In genomic region chr20:14688045-14688444, GRCh38 we compare ENCODE assay signal across 28 cellular contexts.
"Had no signal": no experiment of that assay in that cellular context is flagged by ENCODE, and none has a peak within 500 bp of the region (broad histone marks: within the 10 kb centered on the region; RNA-seq: fewer than 3 reads in every experiment).

No MANE protein-coding gene starts in this region.

- H3K36me3 ChIP-seq: left ventricle myocardium inferior, ovary, prostate gland, sigmoid colon, spleen, suprapubic skin, thoracic aorta, tibial artery, upper lobe of left lung, vagina had no signal

- H3K27me3 ChIP-seq: ovary, sigmoid colon, spleen, suprapubic skin, tibial artery, upper lobe of left lung, vagina had no signal

- DNase-seq: hypothalamus; immature natural killer cell; kidney; left ventricle myocardium inferior; mesendoderm; midbrain; mucosa of descending colon; naive thymus-derived CD4-positive, alpha-beta T cell; ovary; posterior cingulate gyrus; retina; right cardiac atrium; sigmoid colon; small intestine; spleen; stimulated activated CD4-positive, alpha-beta T cell treated with anti-CD3 and anti-CD28 coated beads, Interleukin-4, amount 100 ng/mL, for 24 hours; stimulated activated naive CD4-positive, alpha-beta T cell; tibial artery; upper lobe of left lung had no signal

- ATAC-seq: mucosa of descending colon; naive thymus-derived CD4-positive, alpha-beta T cell; natural killer cell treated with Interleukin-12 subunit alpha and Interleukin-12 subunit beta and Interleukin-15 and Interleukin-18, amount 100 ng/mL, for 72 hours; right cardiac atrium; stimulated activated effector memory CD8-positive, alpha-beta T cell treated with anti-CD3 and anti-CD28 coated beads, Interleukin-12 subunit alpha, Interleukin-12 subunit beta, amount 100 ng/mL, for 72 hours had no signal

- H3K36me3 Mint-ChIP-seq: immature natural killer cell; naive thymus-derived CD4-positive, alpha-beta T cell; stimulated activated effector memory CD8-positive, alpha-beta T cell treated with anti-CD3 and anti-CD28 coated beads, Interleukin-12 subunit alpha, Interleukin-12 subunit beta, amount 100 ng/mL, for 72 hours had no signal

- H3K4me3 Mint-ChIP-seq: immature natural killer cell; naive thymus-derived CD4-positive, alpha-beta T cell; natural killer cell treated with Interleukin-12 subunit alpha and Interleukin-12 subunit beta and Interleukin-15 and Interleukin-18, amount 100 ng/mL, for 72 hours; stimulated activated effector memory CD8-positive, alpha-beta T cell treated with anti-CD3 and anti-CD28 coated beads, Interleukin-12 subunit alpha, Interleukin-12 subunit beta, amount 100 ng/mL, for 72 hours; stimulated activated naive CD8-positive, alpha-beta T cell treated with anti-CD3 and anti-CD28 coated beads, Interleukin-15, Interleukin-2, amounts not matched to agents 100 ng/mL and 50 ng/mL, for 24 hours had no signal

- FAIRE-seq: islet of Langerhans, kidney, small intestine had no signal

- H3K4me1 Mint-ChIP-seq: immature natural killer cell; naive thymus-derived CD4-positive, alpha-beta T cell; stimulated activated effector memory CD8-positive, alpha-beta T cell treated with anti-CD3 and anti-CD28 coated beads, Interleukin-12 subunit alpha, Interleukin-12 subunit beta, amount 100 ng/mL, for 72 hours had no signal

- H3K9me3 ChIP-seq: left ventricle myocardium inferior, mucosa of descending colon, ovary, prostate gland, sigmoid colon, spleen, suprapubic skin, thoracic aorta, tibial artery, upper lobe of left lung, vagina had no signal

- H3K27ac Mint-ChIP-seq: immature natural killer cell; naive thymus-derived CD4-positive, alpha-beta T cell; natural killer cell treated with Interleukin-12 subunit alpha and Interleukin-12 subunit beta and Interleukin-15 and Interleukin-18, amount 100 ng/mL, for 72 hours; stimulated activated effector memory CD8-positive, alpha-beta T cell treated with anti-CD3 and anti-CD28 coated beads, Interleukin-12 subunit alpha, Interleukin-12 subunit beta, amount 100 ng/mL, for 72 hours; stimulated activated naive CD8-positive, alpha-beta T cell treated with anti-CD3 and anti-CD28 coated beads, Interleukin-15, Interleukin-2, amounts not matched to agents 100 ng/mL and 50 ng/mL, for 24 hours had no signal

- H3K4me3 ChIP-seq: left ventricle myocardium inferior, lung, mucosa of descending colon, ovary, prostate gland, sigmoid colon, spleen, suprapubic skin, thoracic aorta, tibial artery, upper lobe of left lung, vagina had no signal

- H3K27ac ChIP-seq: left ventricle myocardium inferior, ovary, prostate gland, sigmoid colon, spleen, suprapubic skin, thoracic aorta, tibial artery, upper lobe of left lung, vagina had no signal

- H3K27me3 Mint-ChIP-seq: naive thymus-derived CD4-positive, alpha-beta T cell; natural killer cell treated with Interleukin-12 subunit alpha and Interleukin-12 subunit beta and Interleukin-15 and Interleukin-18, amount 100 ng/mL, for 72 hours; stimulated activated naive CD8-positive, alpha-beta T cell treated with anti-CD3 and anti-CD28 coated beads, Interleukin-15, Interleukin-2, amounts not matched to agents 100 ng/mL and 50 ng/mL, for 24 hours had no signal

- H3K4me1 ChIP-seq: left ventricle myocardium inferior, prostate gland, sigmoid colon, spleen, suprapubic skin, tibial artery, upper lobe of left lung, vagina had no signal
